In the genomic region with DNA sequence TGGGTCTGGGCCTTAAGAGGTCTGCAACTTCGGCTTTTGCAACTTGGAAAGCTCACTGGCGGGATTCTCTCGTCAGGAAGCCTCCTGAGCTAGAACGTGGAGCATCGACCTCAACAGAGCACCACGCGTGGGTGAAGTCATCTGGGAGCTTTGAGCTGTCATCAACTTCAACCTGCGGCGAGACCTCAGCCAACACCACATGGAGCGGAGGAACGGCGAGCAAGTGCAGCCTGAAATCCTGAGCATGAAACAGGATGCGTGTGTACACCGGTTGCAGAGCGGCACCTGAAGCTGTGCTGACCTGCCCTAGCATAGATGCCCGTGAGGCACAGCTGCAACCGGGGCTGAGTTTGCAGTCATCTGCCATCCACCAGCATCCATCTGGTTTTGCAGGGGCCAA, we compare ENCODE assay signal across 27 cellular contexts.
"Had no signal": no experiment of that assay in that cellular context is flagged by ENCODE, and none has a peak within 500 bp of the region (broad histone marks: within the 10 kb centered on the region; RNA-seq: fewer than 3 reads in every experiment).

No MANE protein-coding gene starts in this region.

- DNase-seq: stimulated activated CD4-positive, alpha-beta T cell treated with anti-CD3 and anti-CD28 coated beads, Interleukin-2, amount 100 ng/mL, for 48 hours; stimulated activated CD4-positive, alpha-beta T cell treated with anti-CD3 and anti-CD28 coated beads, Interleukin-4, amount 100 ng/mL, for 1 hour; stimulated activated CD4-positive, alpha-beta T cell treated with anti-CD3 and anti-CD28 coated beads, Interleukin-4, amount 100 ng/mL, for 24 hours; stimulated activated CD4-positive, alpha-beta T cell treated with anti-CD3 and anti-CD28 coated beads, Interleukin-4, amount 100 ng/mL, for 4 hours; stimulated activated CD8-positive, alpha-beta memory T cell treated with anti-CD3 and anti-CD28 coated beads, Interleukin-4, amount 100 ng/mL, for 48 hours; stimulated activated naive B cell treated with anti-CD40 and anti-IgM and Interleukin-4, amounts not matched to agents 10 μg/mL and 1 μg/mL and 100 μg/mL, for 72 hours; stimulated activated naive CD4-positive, alpha-beta T cell; stimulated activated naive CD4-positive, alpha-beta T cell treated with Interleukin-2 at 50 U/mL for 16 hours; stimulated activated naive CD8-positive, alpha-beta T cell treated with anti-CD3 and anti-CD28 coated beads, Interleukin-15, amount 100 ng/mL, for 72 hours; stimulated activated naive CD8-positive, alpha-beta T cell treated with anti-CD3 and anti-CD28 coated beads, Interleukin-15, Interleukin-2, amounts not matched to agents 100 U/mL and 50 U/mL, for 24 hours; stomach; substantia nigra; testis; thyroid gland; transverse colon; trophoblast cell; upper lobe of right lung; uterus had no signal

- FAIRE-seq: urothelium cell line had no signal

- ATAC-seq: stimulated activated effector memory CD8-positive, alpha-beta T cell treated with anti-CD3 and anti-CD28 coated beads, Interleukin-12 subunit alpha, Interleukin-12 subunit beta, amount 100 ng/mL, for 72 hours; stimulated activated memory B cell treated with anti-CD40 and anti-IgM and Interleukin-4, amounts not matched to agents 10 μg/mL and 1 μg/mL and 100 μg/mL, for 72 hours; stimulated activated naive B cell treated with anti-CD40 and anti-IgM and Interleukin-4, amounts not matched to agents 10 μg/mL and 1 μg/mL and 100 μg/mL, for 72 hours; stimulated activated naive CD8-positive, alpha-beta T cell treated with anti-CD3 and anti-CD28 coated beads, Interleukin-15, amount 100 ng/mL, for 72 hours; stimulated activated naive CD8-positive, alpha-beta T cell treated with anti-CD3 and anti-CD28 coated beads, Interleukin-15, Interleukin-2, amounts not matched to agents 100 U/mL and 50 U/mL, for 24 hours; upper lobe of right lung had no signal

- H3K36me3 ChIP-seq: stomach, suprapubic skin, thoracic aorta, thyroid gland, tibial artery, tibial nerve, transverse colon, upper lobe of left lung, upper lobe of right lung, uterus, vagina had no signal

- H3K27ac ChIP-seq: stomach, suprapubic skin, testis, thoracic aorta, thyroid gland, tibial artery, tibial nerve, transverse colon, upper lobe of left lung, upper lobe of right lung, uterus, vagina had no signal

- H3K9me3 ChIP-seq: stomach, suprapubic skin, testis, thoracic aorta, thyroid gland, tibial artery, tibial nerve, transverse colon, upper lobe of left lung, upper lobe of right lung, uterus, vagina had no signal

- H3K4me1 ChIP-seq: stomach, suprapubic skin, testis, thyroid gland, tibial artery, tibial nerve, transverse colon, upper lobe of left lung, upper lobe of right lung, uterus, vagina had no signal

- H3K4me3 ChIP-seq: stomach, suprapubic skin, testis, thoracic aorta, thyroid gland, tibial artery, tibial nerve, transverse colon, upper lobe of left lung, upper lobe of right lung, uterus, vagina had no signal

- H3K27me3 ChIP-seq: stomach, suprapubic skin, testis, thyroid gland, tibial artery, tibial nerve, transverse colon, upper lobe of left lung, uterus, vagina had no signal
